19 cellular contexts compared by ENCODE assay signal in the genomic region with DNA sequence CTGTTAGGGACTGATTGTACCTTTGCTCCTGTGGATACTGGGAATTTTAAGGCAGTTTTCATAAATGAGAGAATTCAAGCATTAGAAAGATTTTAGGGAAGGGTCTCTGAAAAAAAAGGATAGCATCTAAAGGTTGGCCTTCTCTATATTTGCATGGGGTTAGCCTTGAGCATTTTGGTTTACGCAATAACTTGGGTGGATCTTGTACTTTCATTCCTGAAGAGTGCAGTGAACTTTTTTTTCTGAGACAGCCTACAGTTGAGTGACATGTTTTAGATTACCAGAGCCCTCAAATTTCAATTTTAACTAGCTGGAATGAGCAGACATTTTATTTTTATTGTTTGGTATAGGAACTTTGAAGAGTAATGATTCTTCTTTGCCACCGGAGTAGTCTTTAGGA.
A peak's percentile ranks its signal among the peaks of the same experiment; 100 is the strongest.
DNase-seq lines count a peak whose midpoint lies in the region; ATAC-seq and TF ChIP-seq lines count a peak whose summit lies in the region.
"Had no signal": no experiment of that assay in that cellular context is flagged by ENCODE, and none has a peak within 500 bp of the region (broad histone marks: within the 10 kb centered on the region; RNA-seq: fewer than 3 reads in every experiment).

No MANE protein-coding gene starts in this region.

- peaks cover 0 to 22% of the 10 kb centered on the region in 2 donors for H3K4me1 ChIP-seq in right atrium auricular region
- no peaks in the 10 kb centered on the region for H3K4me1 ChIP-seq in naive thymus-derived CD4-positive, alpha-beta T cell (ENCODE audit: control insufficient read depth in 2 of 2, insufficient read depth in 2 of 2, low read length in 2 of 2)

- intact Hi-C loops in Right ventricle myocardium inferior (cut with DNase I): loop anchor here (5.0 kb wide), 1 partner anchor 93 kb away; a partner anchor contains a TSS
- intact Hi-C loops in naive thymus-derived CD4-positive, alpha-beta T cell (cut with micrococcal nuclease): no loop called here

- no peak for TF ChIP-seq CTCF in right atrium auricular region (IDR thresholded peaks at IDR 0.05)
- no peak for TF ChIP-seq CTCF in coronary artery (IDR thresholded peaks at IDR 0.05)
- TF ChIP-seq CTCF in chondrocyte (IDR thresholded peaks at IDR 0.05): no peak
- TF ChIP-seq CTCF in GM13977 (IDR thresholded peaks at IDR 0.05; ENCODE audit: extremely low read depth, insufficient read depth, missing control alignments): no peak

- no peaks in the 10 kb centered on the region for H3K9me3 ChIP-seq in right atrium auricular region
- no peaks in the 10 kb centered on the region for H3K9me3 ChIP-seq in naive thymus-derived CD4-positive, alpha-beta T cell (ENCODE audit: control insufficient read depth in 2 of 3, low read length in 3 of 3)
- H3K9me3 ChIP-seq: heart right ventricle, MG63 had no signal

- peaks cover 4% of the 10 kb centered on the region for H3K9me3 Mint-ChIP-seq in chondrocyte (ENCODE audit: low read depth)
- H3K9me3 Mint-ChIP-seq in naive thymus-derived CD4-positive, alpha-beta T cell: peaks cover 0 to 8% (median 0%) of the 10 kb centered on the region in 11 donors
- H3K9me3 Mint-ChIP-seq: activated naive CD4-positive, alpha-beta T cell treated with anti-CD3 and anti-CD28 coated beads for 36 hours; stimulated activated naive CD8-positive, alpha-beta T cell treated with anti-CD3 and anti-CD28 coated beads, Interleukin-15, amount 100 ng/mL, for 72 hours had no signal

- peak overlapping the region in 1 of 2 donors; percentile 54 for H3K27ac ChIP-seq in right atrium auricular region
- no peak overlapping the region for H3K27ac ChIP-seq in coronary artery
- no peak overlapping the region for H3K27ac ChIP-seq in naive thymus-derived CD4-positive, alpha-beta T cell (ENCODE audit: low read depth, low read length)
- H3K27ac ChIP-seq: brain microvascular endothelial cell had no signal

- no peaks in the 10 kb centered on the region for H3K36me3 ChIP-seq in right atrium auricular region
- no peaks in the 10 kb centered on the region for H3K36me3 ChIP-seq in naive thymus-derived CD4-positive, alpha-beta T cell (ENCODE audit: control insufficient read depth in 2 of 3, insufficient read depth in 3 of 3, low read length in 3 of 3)
- H3K36me3 ChIP-seq: brain microvascular endothelial cell, heart right ventricle, MG63 had no signal

- H3K27me3 Mint-ChIP-seq in chondrocyte (ENCODE audit: low read depth): no peaks in the 10 kb centered on the region
- H3K27me3 Mint-ChIP-seq in naive thymus-derived CD4-positive, alpha-beta T cell: peaks cover 0 to 13% (median 6%) of the 10 kb centered on the region in 5 donors
- H3K27me3 Mint-ChIP-seq: activated CD8-positive, alpha-beta memory T cell treated with anti-CD3 and anti-CD28 coated beads, Interleukin-2, amount 10 ng/mL, durations not matched to agents 7 days and 5 days; stimulated activated naive CD8-positive, alpha-beta T cell treated with anti-CD3 and anti-CD28 coated beads, Interleukin-15, amount 100 ng/mL, for 72 hours had no signal

- H3K4me3 ChIP-seq in right atrium auricular region (no peak overlapping the region), coronary artery (no peak overlapping the region)
- no peak overlapping the region for H3K4me3 ChIP-seq in naive thymus-derived CD4-positive, alpha-beta T cell (ENCODE audit: low read length)
- H3K4me3 ChIP-seq: MG63 had no signal

- no peak for DNase-seq in Right ventricle myocardium inferior (ENCODE audit: missing footprints)
- no peak for DNase-seq in right atrium auricular region (ENCODE audit: low spot score)
- DNase-seq in amniotic epithelial cell (ENCODE audit: low read depth): peak; percentile 64
- no peak for DNase-seq in left lobe of liver (ENCODE audit: low spot score)
- no peak for DNase-seq in coronary artery (ENCODE audit: low spot score)
- DNase-seq in chondrocyte (ENCODE audit: low spot score): no peak
- no peak for DNase-seq in naive thymus-derived CD4-positive, alpha-beta T cell
- no peak for DNase-seq in GM13977 (ENCODE audit: low spot score)
- DNase-seq: ACHN; activated CD8-positive, alpha-beta memory T cell treated with anti-CD3 and anti-CD28 coated beads, Interleukin-2, amount 10 ng/mL, durations not matched to agents 7 days and 5 days; activated naive CD4-positive, alpha-beta T cell treated with anti-CD3 and anti-CD28 coated beads for 36 hours; brain microvascular endothelial cell; heart right ventricle; left cardiac atrium; naive thymus-derived CD8-positive, alpha-beta T cell; retina; stimulated activated naive CD8-positive, alpha-beta T cell treated with anti-CD3 and anti-CD28 coated beads, Interleukin-15, amount 100 ng/mL, for 72 hours; T-cell had no signal

- no peaks in the 10 kb centered on the region for H3K36me3 Mint-ChIP-seq in chondrocyte (ENCODE audit: low read depth)
- peaks cover 0 to 3% (median 0%) of the 10 kb centered on the region in 5 donors for H3K36me3 Mint-ChIP-seq in naive thymus-derived CD4-positive, alpha-beta T cell
- H3K36me3 Mint-ChIP-seq: naive thymus-derived CD8-positive, alpha-beta T cell; T-cell had no signal

- POLR2A ChIA-PET in naive thymus-derived CD4-positive, alpha-beta T cell (lab: Charles Lee): no interaction called here

- peaks cover 31% of the 10 kb centered on the region for H3K4me1 Mint-ChIP-seq in chondrocyte (ENCODE audit: low read depth)
- peaks cover 0 to 3% (median 0%) of the 10 kb centered on the region in 7 donors for H3K4me1 Mint-ChIP-seq in naive thymus-derived CD4-positive, alpha-beta T cell
- H3K4me1 Mint-ChIP-seq: activated CD8-positive, alpha-beta memory T cell treated with anti-CD3 and anti-CD28 coated beads, Interleukin-2, amount 10 ng/mL, durations not matched to agents 7 days and 5 days; naive thymus-derived CD8-positive, alpha-beta T cell; stimulated activated naive CD8-positive, alpha-beta T cell treated with anti-CD3 and anti-CD28 coated beads, Interleukin-15, amount 100 ng/mL, for 72 hours; T-cell had no signal

- ATAC-seq in Right ventricle myocardium inferior: peak; percentile 65
- ATAC-seq in left lobe of liver: peak; percentile 64
- no peak for ATAC-seq in naive thymus-derived CD4-positive, alpha-beta T cell
- ATAC-seq: activated CD8-positive, alpha-beta memory T cell treated with anti-CD3 and anti-CD28 coated beads, Interleukin-2, amount 10 ng/mL, durations not matched to agents 7 days and 5 days; naive thymus-derived CD8-positive, alpha-beta T cell; stimulated activated naive CD8-positive, alpha-beta T cell treated with anti-CD3 and anti-CD28 coated beads, Interleukin-15, amount 100 ng/mL, for 72 hours; T-cell had no signal

- in situ Hi-C loops in GM13977 (cut with MboI; ENCODE audit: low pct_unique_long_range_greater_than_20kb, low sequenced_read_pairs, unreplicated experiment): no loop called here

- CTCF ChIA-PET in naive thymus-derived CD4-positive, alpha-beta T cell (lab: Charles Lee): no interaction called here

- H3K27me3 ChIP-seq in right atrium auricular region: no peaks in the 10 kb centered on the region
- H3K27me3 ChIP-seq in naive thymus-derived CD4-positive, alpha-beta T cell (ENCODE audit: control insufficient read depth in 2 of 2, insufficient read depth in 2 of 2, low read length in 2 of 2): no peaks in the 10 kb centered on the region
- H3K27me3 ChIP-seq: brain microvascular endothelial cell, heart right ventricle, MG63 had no signal

- no peak overlapping the region for H3K4me3 Mint-ChIP-seq in chondrocyte (ENCODE audit: unreplicated experiment)
- H3K4me3 Mint-ChIP-seq in naive thymus-derived CD4-positive, alpha-beta T cell: no peak overlapping the region
- H3K4me3 Mint-ChIP-seq: activated CD8-positive, alpha-beta memory T cell treated with anti-CD3 and anti-CD28 coated beads, Interleukin-2, amount 10 ng/mL, durations not matched to agents 7 days and 5 days; activated naive CD4-positive, alpha-beta T cell treated with anti-CD3 and anti-CD28 coated beads for 36 hours; naive thymus-derived CD8-positive, alpha-beta T cell; stimulated activated naive CD8-positive, alpha-beta T cell treated with anti-CD3 and anti-CD28 coated beads, Interleukin-15, amount 100 ng/mL, for 72 hours; T-cell had no signal

- H3K27ac Mint-ChIP-seq in chondrocyte (ENCODE audit: unreplicated experiment): no peak overlapping the region
- no peak overlapping the region for H3K27ac Mint-ChIP-seq in naive thymus-derived CD4-positive, alpha-beta T cell
- H3K27ac Mint-ChIP-seq: activated CD8-positive, alpha-beta memory T cell treated with anti-CD3 and anti-CD28 coated beads, Interleukin-2, amount 10 ng/mL, durations not matched to agents 7 days and 5 days; activated naive CD4-positive, alpha-beta T cell treated with anti-CD3 and anti-CD28 coated beads for 36 hours; naive thymus-derived CD8-positive, alpha-beta T cell; stimulated activated naive CD8-positive, alpha-beta T cell treated with anti-CD3 and anti-CD28 coated beads, Interleukin-15, amount 100 ng/mL, for 72 hours; T-cell had no signal
